28 cellular contexts compared by ENCODE assay signal in genomic region chr3:52931328-52931727, GRCh38.
"Had no signal": no experiment of that assay in that cellular context is flagged by ENCODE, and none has a peak within 500 bp of the region (broad histone marks: within the 10 kb centered on the region; RNA-seq: fewer than 3 reads in every experiment).

No MANE protein-coding gene starts in this region.

- H3K4me1 ChIP-seq: colonic mucosa, gastrocnemius medialis, thyroid gland, vagina had no signal

- DNase-seq: colonic mucosa; effector CD8-positive, alpha-beta T cell; endodermal cell; foreskin fibroblast; gastrocnemius medialis; head of caudate nucleus; mesenchymal stem cell; naive thymus-derived CD8-positive, alpha-beta T cell; nephron progenitor cell; occipital lobe; ovary; posterior cingulate gyrus; psoas muscle; right cardiac atrium; sigmoid colon; spleen; stimulated activated CD4-positive, alpha-beta T cell treated with anti-CD3 and anti-CD28 coated beads, Interleukin-4, amount 100 ng/mL, for 4 hours; stimulated activated naive CD4-positive, alpha-beta T cell; stomach; thyroid gland; trophoblast cell had no signal

- H3K4me1 Mint-ChIP-seq: endodermal cell, mesothelial cell of epicardium had no signal

- H3K36me3 ChIP-seq: colonic mucosa, ovary, thyroid gland, vagina had no signal

- H3K4me3 Mint-ChIP-seq: dendritic cell treated with granulocyte-macrophage colony-stimulating factor and Interleukin-4, amounts not matched to agents 40 ng/mL and 50 ng/mL, for 4 days; endodermal cell; mesothelial cell of epicardium; naive thymus-derived CD8-positive, alpha-beta T cell; nephron progenitor cell had no signal

- H3K27ac ChIP-seq: colonic mucosa, epithelial cell of prostate, gastrocnemius medialis, ovary, psoas muscle, sigmoid colon, stomach, thyroid gland, vagina had no signal

- H3K36me3 Mint-ChIP-seq: mesothelial cell of epicardium had no signal

- ATAC-seq: esophagus mucosa; gastrocnemius medialis; left lobe of liver; naive thymus-derived CD8-positive, alpha-beta T cell; psoas muscle; right cardiac atrium had no signal

- H3K4me3 ChIP-seq: colonic mucosa, gastrocnemius medialis, lung, ovary, psoas muscle, sigmoid colon, spleen, stomach, thyroid gland, vagina had no signal

- H3K27me3 Mint-ChIP-seq: dendritic cell treated with granulocyte-macrophage colony-stimulating factor and Interleukin-4, amounts not matched to agents 40 ng/mL and 50 ng/mL, for 4 days; naive thymus-derived CD8-positive, alpha-beta T cell had no signal

- H3K27me3 ChIP-seq: colonic mucosa, gastrocnemius medialis, ovary, sigmoid colon, spleen, stomach, thyroid gland, vagina had no signal

- H3K27ac Mint-ChIP-seq: dendritic cell treated with granulocyte-macrophage colony-stimulating factor and Interleukin-4, amounts not matched to agents 40 ng/mL and 50 ng/mL, for 4 days; endodermal cell; mesothelial cell of epicardium; nephron progenitor cell had no signal

- H3K9me3 Mint-ChIP-seq: dendritic cell treated with granulocyte-macrophage colony-stimulating factor and Interleukin-4, amounts not matched to agents 40 ng/mL and 50 ng/mL, for 4 days; endodermal cell; mesothelial cell of epicardium; naive thymus-derived CD8-positive, alpha-beta T cell; nephron progenitor cell had no signal

- H3K9me3 ChIP-seq: colonic mucosa, gastrocnemius medialis, ovary, psoas muscle, sigmoid colon, spleen, stomach, thyroid gland, vagina had no signal
